1 cellular context compared by ENCODE assay signal in genomic region chr17:29615492-29616299, GRCh38.
TF ChIP-seq lines count a peak whose summit lies in the region.

No MANE protein-coding gene starts in this region.

TF ChIP-seq in HepG2, 621 proteins besides CTCF, POLR2A, EP300 and RAD21 (continues in another document):
- TF ChIP-seq ZFP62 (CRISPR knock-in tag; IDR thresholded peaks at IDR 0.05), result no peak
- TF ChIP-seq ZNF547 (CRISPR knock-in tag; IDR thresholded peaks at IDR 0.05), result peak; percentile 79; the same call in 1 of the 2 replicates
- TF ChIP-seq TCF7L2 (IDR thresholded peaks at IDR 0.05; ENCODE audit: low read depth, low read length), result no peak
- no peak for TF ChIP-seq CEBPG (CRISPR knock-in tag; IDR thresholded peaks at IDR 0.05)
- no peak for TF ChIP-seq PITX1 (CRISPR knock-in tag; IDR thresholded peaks at IDR 0.05)
- peak; percentile 59 for TF ChIP-seq SALL1 (CRISPR knock-in tag; IDR thresholded peaks at IDR 0.05)
- no peak for TF ChIP-seq ZFP82 (CRISPR knock-in tag; IDR thresholded peaks at IDR 0.05; ENCODE audit: borderline replicate concordance)
- peak; percentile 24; the same call in 1 of the 2 replicates for TF ChIP-seq DZIP1 (CRISPR knock-in tag; IDR thresholded peaks at IDR 0.05)
- TF ChIP-seq ZNF274 (CRISPR knock-in tag; IDR thresholded peaks at IDR 0.05), result peak; percentile 77
- TF ChIP-seq MED1 (CRISPR knock-in tag; IDR thresholded peaks at IDR 0.05), result no peak
- TF ChIP-seq ZNF616 (CRISPR knock-in tag; IDR thresholded peaks at IDR 0.05; ENCODE audit: low read depth), result 0 out of 2 replicates have a peak, but pooled peaks have one; percentile 76
- TF ChIP-seq ZNF776 (CRISPR knock-in tag; IDR thresholded peaks at IDR 0.05), result 0 out of 2 replicates have a peak, but pooled peaks have one; percentile 61
- no peak for TF ChIP-seq FOXK1 (CRISPR knock-in tag; IDR thresholded peaks at IDR 0.05; ENCODE audit: borderline replicate concordance, low read depth)
- TF ChIP-seq ZNF572 (CRISPR knock-in tag; IDR thresholded peaks at IDR 0.05), result peak; percentile 79; the same call in 1 of the 2 replicates
- TF ChIP-seq IKZF5 (CRISPR knock-in tag; IDR thresholded peaks at IDR 0.05), result no peak
- TF ChIP-seq ZNF567 (CRISPR knock-in tag; IDR thresholded peaks at IDR 0.05; ENCODE audit: borderline replicate concordance), result no peak
- no peak for TF ChIP-seq HOXD1 (CRISPR knock-in tag; IDR thresholded peaks at IDR 0.05)
- no peak; the same call in 1 of the 2 replicates for TF ChIP-seq BCL3 (CRISPR knock-in tag; IDR thresholded peaks at IDR 0.05)
- TF ChIP-seq TAF1 (CRISPR knock-in tag; IDR thresholded peaks at IDR 0.05), result peak; percentile 47; the same call in 1 of the 2 replicates
- TF ChIP-seq ELF4 (CRISPR knock-in tag; IDR thresholded peaks at IDR 0.05; ENCODE audit: borderline replicate concordance), result no peak
- peak; percentile 12; the same call in 1 of the 2 replicates for TF ChIP-seq ZIK1 (CRISPR knock-in tag; IDR thresholded peaks at IDR 0.05; ENCODE audit: borderline replicate concordance, low read depth)
- no peak for TF ChIP-seq ZUFSP (CRISPR knock-in tag; IDR thresholded peaks at IDR 0.05; ENCODE audit: borderline replicate concordance)
- no peak for TF ChIP-seq PLSCR1 (CRISPR knock-in tag; IDR thresholded peaks at IDR 0.05; ENCODE audit: borderline replicate concordance)
- TF ChIP-seq E2F2 (CRISPR knock-in tag; IDR thresholded peaks at IDR 0.05; ENCODE audit: borderline replicate concordance), result no peak
- TF ChIP-seq NR2C2 (CRISPR knock-in tag; IDR thresholded peaks at IDR 0.05; ENCODE audit: borderline replicate concordance), result peak; percentile 26; the same call in 1 of the 2 replicates
- TF ChIP-seq HDAC1 (CRISPR knock-in tag; IDR thresholded peaks at IDR 0.05), result peak; percentile 70
- TF ChIP-seq ZSCAN21 (CRISPR knock-in tag; IDR thresholded peaks at IDR 0.05; ENCODE audit: borderline replicate concordance), result 0 out of 2 replicates have a peak, but pooled peaks have one; percentile 25
- TF ChIP-seq SP4 (CRISPR knock-in tag; IDR thresholded peaks at IDR 0.05), result peak; percentile 68; the same call in 1 of the 2 replicates
- TF ChIP-seq TBP (CRISPR knock-in tag; IDR thresholded peaks at IDR 0.05), result no peak
- no peak for TF ChIP-seq ZNF775 (CRISPR knock-in tag; IDR thresholded peaks at IDR 0.05; ENCODE audit: borderline replicate concordance)
- TF ChIP-seq PRDM15 (CRISPR knock-in tag; IDR thresholded peaks at IDR 0.05), result no peak
- TF ChIP-seq TFE3 (CRISPR knock-in tag; IDR thresholded peaks at IDR 0.05), result peak; percentile 42; the same call in 1 of the 2 replicates
- no peak for TF ChIP-seq PRPF4 (IDR thresholded peaks at IDR 0.05; ENCODE audit: low read depth, low read length, poor library complexity, severe bottlenecking)
- TF ChIP-seq HOMEZ (CRISPR knock-in tag; IDR thresholded peaks at IDR 0.05; ENCODE audit: low read depth), result no peak
- TF ChIP-seq ZGPAT (CRISPR knock-in tag; IDR thresholded peaks at IDR 0.05), result 0 out of 2 replicates have a peak, but pooled peaks have one; percentile 17
